ENCODE assay signal across 8 cellular contexts in the genomic region with DNA sequence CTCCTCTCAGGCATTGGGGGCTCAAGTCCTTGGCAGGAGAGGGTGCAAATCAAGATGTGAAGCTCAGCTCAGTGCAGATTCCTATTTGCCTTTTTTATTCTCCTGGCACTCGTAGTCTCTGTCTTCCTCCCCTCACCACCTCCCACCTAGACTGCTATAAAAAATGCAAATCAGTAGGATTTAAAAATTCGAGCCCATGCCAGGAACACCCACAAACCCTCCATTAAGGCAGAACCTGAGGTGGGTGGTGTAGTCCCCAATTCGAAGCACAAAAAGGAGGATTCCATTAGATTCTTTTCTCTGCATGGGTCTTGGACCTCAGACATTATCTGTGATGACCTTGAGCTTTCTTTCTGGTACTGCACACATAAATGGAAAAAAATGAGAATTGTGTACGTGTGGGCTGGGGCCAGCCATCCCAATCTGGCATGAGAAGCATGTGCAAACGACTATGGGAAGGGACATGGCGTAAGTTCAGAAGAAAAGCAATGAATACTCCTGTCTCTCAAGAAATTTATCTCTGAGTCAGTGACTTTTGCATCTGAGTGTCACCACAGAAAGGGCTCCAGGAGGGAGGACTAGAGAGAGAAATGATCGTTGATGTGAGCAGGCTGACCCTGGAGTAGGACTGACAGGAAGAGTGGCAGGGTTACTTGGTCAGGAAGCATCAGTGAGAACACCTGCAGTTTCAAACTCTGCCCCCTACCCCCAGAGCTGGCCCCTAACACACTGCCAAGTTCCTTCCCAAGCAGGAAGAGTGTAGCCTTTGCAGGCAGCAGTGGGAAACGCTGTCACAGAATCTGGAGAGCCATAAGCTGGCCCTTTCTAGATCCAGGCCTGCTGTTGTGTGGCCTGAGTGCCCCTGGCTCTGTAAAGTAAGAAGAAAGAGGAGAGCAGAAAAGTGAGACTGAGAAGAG. TPM values are rescaled to one million over a fixed set of nuclear protein-coding genes. Genes with fewer than 3 reads are reported as not detected.
DNase-seq lines count a peak whose midpoint lies in the region; ATAC-seq and TF ChIP-seq lines count a peak whose summit lies in the region.

No MANE protein-coding gene starts in this region.

- H3K27me3 ChIP-seq in GM23248 (replicated peaks; ENCODE audit: insufficient read depth) (no peaks in the 10 kb centered on the region), Peyer's patch (no peaks in the 10 kb centered on the region), esophagus squamous epithelium (peaks cover 0 to 12% (median 0%) of the 10 kb centered on the region in 4 donors)

- H3K4me1 ChIP-seq in GM23248 (ENCODE audit: insufficient read depth) (peaks cover 16% of the 10 kb centered on the region), Peyer's patch (peaks cover 0 to 42% (median 4%) of the 10 kb centered on the region in 4 donors), esophagus squamous epithelium (peaks cover 30 to 84% (median 51%) of the 10 kb centered on the region in 3 donors)

- intact Hi-C loops in esophagus squamous epithelium (cut with DNase I): no loop called here

- H3K27ac ChIP-seq in GM23248: no peak overlapping the region
- peak overlapping the region; percentile 39 to 90 (median 79) for H3K27ac ChIP-seq in Peyer's patch
- H3K27ac ChIP-seq in esophagus squamous epithelium: peak overlapping the region; percentile 93 to 97 (median 95)

- no peaks in the 10 kb centered on the region for H4K20me1 ChIP-seq in GM23248 (ENCODE audit: insufficient read depth)

- in situ Hi-C loops in GM23248 (cut with MboI): no loop called here

- 81 to 83% methylated on average over 8 of the region's 8 CpGs for WGBS in GM23248 (ENCODE audit: low coverage in 1 of 2, low lambda C conversion rate in 2 of 2, missing lambda C conversion rate in 2 of 2), 2 experiments
- 36 to 41% methylated on average over 7 to 8 of the region's 8 CpGs for WGBS in esophagus squamous epithelium, 2 donors

- no peak for DNase-seq in GM23248
- no peak for DNase-seq in Peyer's patch
- no peak for DNase-seq in esophagus squamous epithelium (lab: John Stamatoyannopoulos, UW)
- peak; percentile 78 for DNase-seq in putamen (ENCODE audit: low spot score)
- DNase-seq in D341Med (ENCODE audit: low spot score): no peak
- no peak for DNase-seq in NCI-H2227 treated with DMSO at 0.1 percent for 48 hours (lab: John Stamatoyannopoulos, UW)
- DNase-seq in effector CD8-positive, alpha-beta T cell (lab: John Stamatoyannopoulos, UW): no peak

- no peak for ATAC-seq in GM21515 (IDR thresholded peaks at IDR 0.05; ENCODE audit: unreplicated experiment)

- H3K79me2 ChIP-seq in GM23248 (ENCODE audit: insufficient read depth): no peaks in the 10 kb centered on the region

- H2AFZ ChIP-seq in GM23248: no peak overlapping the region

- TF ChIP-seq CTCF in Peyer's patch (IDR thresholded peaks at IDR 0.05) (no peak), esophagus squamous epithelium (IDR thresholded peaks at IDR 0.05) (no peak)

- H3K9me2 ChIP-seq in GM23248 (ENCODE audit: insufficient read depth): no peaks in the 10 kb centered on the region

- no peaks in the 10 kb centered on the region for H3K9me3 ChIP-seq in GM23248 (ENCODE audit: low read depth)
- no peaks in the 10 kb centered on the region for H3K9me3 ChIP-seq in Peyer's patch
- no peaks in the 10 kb centered on the region for H3K9me3 ChIP-seq in esophagus squamous epithelium

- H3F3A ChIP-seq in GM23248 (ENCODE audit: insufficient read depth): no peaks in the 10 kb centered on the region

- TF ChIP-seq POLR2A in Peyer's patch (IDR thresholded peaks at IDR 0.05) (no peak), esophagus squamous epithelium (IDR thresholded peaks at IDR 0.05) (no peak)

- peak overlapping the region; percentile 86 for H3K4me2 ChIP-seq in GM23248 (ENCODE audit: unreplicated experiment)

- no peaks in the 10 kb centered on the region for H3K36me3 ChIP-seq in GM23248 (ENCODE audit: low read depth)
- no peaks in the 10 kb centered on the region for H3K36me3 ChIP-seq in Peyer's patch
- H3K36me3 ChIP-seq in esophagus squamous epithelium: peaks cover 0 to 5% (median 0%) of the 10 kb centered on the region in 3 donors

- peak overlapping the region; percentile 76 for H3K9ac ChIP-seq in GM23248

- H3K4me3 ChIP-seq in GM23248 (peak overlapping the region; percentile 84), Peyer's patch (peak overlapping the region in 3 of 4 donors; percentile 54 to 66 (median 63)), esophagus squamous epithelium (peak overlapping the region; percentile 64 to 78 (median 69))

RNA-seq across cellular contexts. Expression of a gene that starts 1.7 kb away (rescaled TPM):
- 0.63 and 1.3 TPM in 2 replicates for total RNA-seq in GM23248 (2014; rRNA removed; shearing (Covaris generic))
- 1.2 and 1.3 TPM in 2 replicates for polyA plus RNA-seq in GM23248 (2016; fragmentation: Nextera tagmentation; extraction: Ambion mirVana)
- total RNA-seq in Peyer's patch (1 to 10 TPM in 2 of 4 donors, under 1 TPM in 1, not detected in 1; 0.88 to 2.3 (median 2.0) TPM), esophagus squamous epithelium (1 to 10 TPM; 2.1 to 4.6 (median 3.9) TPM)

RNA-seq across cellular contexts. Expression of a gene that starts 18.2 kb away (rescaled TPM):
- total RNA-seq in GM23248 (2014; rRNA removed; shearing (Covaris generic)): 20.1 and 24.2 TPM in 2 replicates
- 9.4 and 11.5 TPM in 2 replicates for polyA plus RNA-seq in GM23248 (2016; fragmentation: Nextera tagmentation; extraction: Ambion mirVana)
- total RNA-seq in Peyer's patch (10 to 100 TPM; 13.5 to 34.7 (median 22.5) TPM), esophagus squamous epithelium (10 to 100 TPM in 3 of 4 donors, 1 to 10 TPM in 1; 7.2 to 23.8 (median 11.5) TPM)
